In genomic region chr6:159501558-159501957, GRCh38 we compare ENCODE assay signal across 31 cellular contexts.
"Had no signal": no experiment of that assay in that cellular context is flagged by ENCODE, and none has a peak within 500 bp of the region (broad histone marks: within the 10 kb centered on the region; RNA-seq: fewer than 3 reads in every experiment).

No MANE protein-coding gene starts in this region.

- H3K27ac Mint-ChIP-seq: natural killer cell; neural progenitor cell; progenitor cell of endocrine pancreas; stimulated activated memory B cell treated with anti-CD40 and anti-IgM and Interleukin-4, amounts not matched to agents 10 μg/mL and 1 μg/mL and 100 μg/mL, for 72 hours; stimulated activated naive CD8-positive, alpha-beta T cell treated with anti-CD3 and anti-CD28 coated beads, Interleukin-15, amount 100 ng/mL, for 72 hours; type B pancreatic cell had no signal

- H3K9me3 ChIP-seq: ovary, suprapubic skin, testis, transverse colon, upper lobe of right lung, uterus had no signal

- H2AFZ ChIP-seq: neural progenitor cell, parathyroid adenoma had no signal

- DNase-seq: natural killer cell; occipital lobe; ovary; posterior cingulate gyrus; psoas muscle; right cardiac atrium; spleen; stimulated activated CD4-positive, alpha-beta T cell treated with anti-CD3 and anti-CD28 coated beads, Interleukin-12 subunit alpha, Interleukin-12 subunit beta, amount 100 ng/mL, for 4 hours; stimulated activated CD4-positive, alpha-beta T cell treated with anti-CD3 and anti-CD28 coated beads, Interleukin-1b, Interleukin-23, amount 100 ng/mL, for 48 hours; stimulated activated CD4-positive, alpha-beta T cell treated with anti-CD3 and anti-CD28 coated beads, Interleukin-4, amount 100 ng/mL, for 1 hour; stimulated activated CD4-positive, alpha-beta T cell treated with anti-CD3 and anti-CD28 coated beads, Interleukin-4, amount 100 ng/mL, for 4 hours; stimulated activated CD8-positive, alpha-beta memory T cell treated with anti-CD3 and anti-CD28 coated beads, Interleukin-4, amount 100 ng/mL, for 48 hours; stimulated activated naive CD4-positive, alpha-beta T cell; stimulated activated naive CD8-positive, alpha-beta T cell treated with anti-CD3 and anti-CD28 coated beads, Interleukin-15, amount 100 ng/mL, for 72 hours; stimulated activated naive CD8-positive, alpha-beta T cell treated with anti-CD3 and anti-CD28 coated beads, Interleukin-15, Interleukin-2, amounts not matched to agents 100 U/mL and 50 U/mL, for 24 hours; substantia nigra; testis; tibial artery; transverse colon; upper lobe of right lung; uterus had no signal

- H3K4me3 ChIP-seq: neural progenitor cell, ovary, psoas muscle, skin epidermis, smooth muscle cell, spleen, suprapubic skin, testis, tibial artery, transverse colon, upper lobe of right lung, uterus had no signal

- H3K27me3 Mint-ChIP-seq: type B pancreatic cell had no signal

- H3K9me3 Mint-ChIP-seq: natural killer cell, type B pancreatic cell had no signal

- H3K9ac ChIP-seq: neural progenitor cell, parathyroid adenoma had no signal

- H3K4me3 Mint-ChIP-seq: natural killer cell; nephron; neural progenitor cell; stimulated activated memory B cell treated with anti-CD40 and anti-IgM and Interleukin-4, amounts not matched to agents 10 μg/mL and 1 μg/mL and 100 μg/mL, for 72 hours; stimulated activated naive CD8-positive, alpha-beta T cell treated with anti-CD3 and anti-CD28 coated beads, Interleukin-15, amount 100 ng/mL, for 72 hours; type B pancreatic cell had no signal

- H3K27me3 ChIP-seq: neural progenitor cell, ovary, spleen, suprapubic skin, testis, tibial artery, transverse colon, upper lobe of right lung, uterus had no signal

- H3K36me3 ChIP-seq: neural progenitor cell, ovary, spleen, suprapubic skin, tibial artery, transverse colon, upper lobe of right lung, uterus had no signal

- ATAC-seq: natural killer cell; psoas muscle; right cardiac atrium; sciatic nerve; stimulated activated memory B cell treated with anti-CD40 and anti-IgM and Interleukin-4, amounts not matched to agents 10 μg/mL and 1 μg/mL and 100 μg/mL, for 72 hours; stimulated activated naive CD8-positive, alpha-beta T cell treated with anti-CD3 and anti-CD28 coated beads, Interleukin-15, amount 100 ng/mL, for 72 hours; stimulated activated naive CD8-positive, alpha-beta T cell treated with anti-CD3 and anti-CD28 coated beads, Interleukin-15, Interleukin-2, amounts not matched to agents 100 U/mL and 50 U/mL, for 24 hours; upper lobe of right lung had no signal

- H3K4me2 ChIP-seq: neural progenitor cell, smooth muscle cell had no signal

- H3K4me1 Mint-ChIP-seq: natural killer cell; nephron; neural progenitor cell; stimulated activated memory B cell treated with anti-CD40 and anti-IgM and Interleukin-4, amounts not matched to agents 10 μg/mL and 1 μg/mL and 100 μg/mL, for 72 hours; stimulated activated naive CD8-positive, alpha-beta T cell treated with anti-CD3 and anti-CD28 coated beads, Interleukin-15, amount 100 ng/mL, for 72 hours had no signal

- H3K27ac ChIP-seq: neural progenitor cell, ovary, parathyroid adenoma, psoas muscle, skin epidermis, spleen, suprapubic skin, testis, tibial artery, transverse colon, upper lobe of right lung, uterus had no signal

- H3K36me3 Mint-ChIP-seq: natural killer cell; neural progenitor cell; stimulated activated memory B cell treated with anti-CD40 and anti-IgM and Interleukin-4, amounts not matched to agents 10 μg/mL and 1 μg/mL and 100 μg/mL, for 72 hours; type B pancreatic cell had no signal

- H3K79me2 ChIP-seq: parathyroid adenoma had no signal

- H3K4me1 ChIP-seq: neural progenitor cell, parathyroid adenoma, psoas muscle, spleen, testis, transverse colon, upper lobe of right lung, uterus had no signal
